1 cellular context compared by ENCODE assay signal in the genomic region with DNA sequence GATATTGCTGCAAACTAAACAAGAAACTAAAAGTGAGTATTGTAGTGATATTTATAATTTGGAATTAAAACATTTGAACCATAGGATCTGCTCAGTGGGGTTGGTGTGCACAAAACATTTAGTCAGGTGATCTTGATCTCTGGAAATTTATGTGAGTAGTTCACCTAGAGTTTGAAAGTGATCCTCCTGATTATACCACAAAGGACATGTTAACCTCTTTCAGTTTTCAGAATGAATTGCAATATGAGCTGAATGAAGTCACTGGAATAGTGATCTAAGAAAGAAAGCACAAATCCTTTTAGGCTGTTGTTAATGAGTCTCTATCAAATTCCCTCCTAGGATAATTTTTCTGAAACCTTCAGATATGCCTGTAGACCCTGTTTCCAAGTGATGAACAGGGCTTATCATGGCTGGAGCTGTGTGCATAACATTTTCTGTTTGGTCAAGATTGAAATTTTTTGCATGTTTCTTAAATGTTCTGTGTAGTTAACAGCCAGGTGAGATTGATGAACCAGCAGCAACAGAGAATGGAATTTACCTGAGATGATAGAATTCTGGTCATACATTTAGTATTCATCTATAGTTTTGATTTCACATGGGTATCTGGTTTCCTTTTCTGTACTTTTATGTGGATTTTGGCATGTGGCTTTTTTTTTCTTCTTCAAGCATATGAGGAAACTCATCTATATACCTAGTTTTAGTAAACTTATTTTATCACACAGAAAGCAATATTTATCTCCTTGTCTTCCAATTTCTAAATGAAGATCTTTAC.
TF ChIP-seq lines count a peak whose summit lies in the region.

No MANE protein-coding gene starts in this region.

TF ChIP-seq in GM12878, 131 proteins besides CTCF, POLR2A, EP300 and RAD21 (continued from another document and continues in another):
- TF ChIP-seq, protein P1, sequence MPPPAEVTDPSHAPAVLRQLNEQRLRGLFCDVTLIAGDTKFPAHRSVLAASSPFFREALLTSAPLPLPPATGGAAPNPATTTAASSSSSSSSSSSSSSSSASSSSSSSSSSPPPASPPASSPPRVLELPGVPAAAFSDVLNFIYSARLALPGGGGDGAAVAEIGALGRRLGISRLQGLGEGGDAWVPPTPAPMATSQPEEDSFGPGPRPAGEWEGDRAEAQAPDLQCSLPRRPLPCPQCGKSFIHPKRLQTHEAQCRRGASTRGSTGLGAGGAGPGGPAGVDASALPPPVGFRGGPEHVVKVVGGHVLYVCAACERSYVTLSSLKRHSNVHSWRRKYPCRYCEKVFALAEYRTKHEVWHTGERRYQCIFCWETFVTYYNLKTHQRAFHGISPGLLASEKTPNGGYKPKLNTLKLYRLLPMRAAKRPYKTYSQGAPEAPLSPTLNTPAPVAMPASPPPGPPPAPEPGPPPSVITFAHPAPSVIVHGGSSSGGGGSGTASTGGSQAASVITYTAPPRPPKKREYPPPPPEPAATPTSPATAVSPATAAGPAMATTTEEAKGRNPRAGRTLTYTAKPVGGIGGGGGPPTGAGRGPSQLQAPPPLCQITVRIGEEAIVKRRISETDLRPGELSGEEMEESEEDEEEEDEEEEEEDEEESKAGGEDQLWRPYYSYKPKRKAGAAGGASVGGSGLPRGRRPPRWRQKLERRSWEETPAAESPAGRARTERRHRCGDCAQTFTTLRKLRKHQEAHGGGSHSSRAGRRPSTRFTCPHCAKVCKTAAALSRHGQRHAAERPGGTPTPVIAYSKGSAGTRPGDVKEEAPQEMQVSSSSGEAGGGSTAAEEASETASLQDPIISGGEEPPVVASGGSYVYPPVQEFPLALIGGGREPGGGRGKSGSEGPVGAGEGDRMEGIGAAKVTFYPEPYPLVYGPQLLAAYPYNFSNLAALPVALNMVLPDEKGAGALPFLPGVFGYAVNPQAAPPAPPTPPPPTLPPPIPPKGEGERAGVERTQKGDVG (CRISPR knock-in tag; IDR thresholded peaks at IDR 0.05), result no peak
- TF ChIP-seq ASH2L (IDR thresholded peaks at IDR 0.05; ENCODE audit: borderline replicate concordance, low read depth) (no peak), MTA2 (IDR thresholded peaks at IDR 0.05; ENCODE audit: low read depth) (peak; percentile 85), STAT1 (conservative IDR thresholded peaks at IDR 0.05) (no peak), RB1 (IDR thresholded peaks at IDR 0.05; ENCODE audit: borderline replicate concordance) (no peak), RELA (IDR thresholded peaks at IDR 0.05; ENCODE audit: borderline replicate concordance, partially characterized antibody) (no peak), MYB (IDR thresholded peaks at IDR 0.05; ENCODE audit: borderline replicate concordance, low read depth, low read length) (no peak), ZNF217 (IDR thresholded peaks at IDR 0.05) (no peak; the same call in 1 of the 2 replicates), MEF2A (IDR thresholded peaks at IDR 0.05; ENCODE audit: insufficient read depth, low read depth, low read length) (0 out of 2 replicates have a peak, but pooled peaks have one; percentile 14), ESRRA (IDR thresholded peaks at IDR 0.05; ENCODE audit: low read length) (no peak), BCL11A (IDR thresholded peaks at IDR 0.05; ENCODE audit: low read depth, low read length) (peak; percentile 65; the same call in 1 of the 2 replicates), SREBF2 (IDR thresholded peaks at IDR 0.05; ENCODE audit: low read length) (no peak), NFXL1 (IDR thresholded peaks at IDR 0.05; ENCODE audit: borderline replicate concordance) (no peak), BRCA1 (IDR thresholded peaks at IDR 0.05; ENCODE audit: low read depth, low read length) (no peak), HDAC2 (IDR thresholded peaks at IDR 0.05) (no peak), EED (IDR thresholded peaks at IDR 0.05; ENCODE audit: low read depth) (no peak), FOXM1 (IDR thresholded peaks at IDR 0.05; ENCODE audit: low read depth, low read length) (peak; percentile 72; the same call in 1 of the 2 replicates), MXI1 (IDR thresholded peaks at IDR 0.05; ENCODE audit: low read depth, low read length) (no peak), SP1 (IDR thresholded peaks at IDR 0.05; ENCODE audit: low read depth, low read length) (no peak), KAT2A (conservative IDR thresholded peaks at IDR 0.05; ENCODE audit: control insufficient read depth, low read depth, low read length) (no peak), SUPT20H (IDR thresholded peaks at IDR 0.05; ENCODE audit: borderline replicate concordance, control insufficient read depth, low read depth, low read length) (no peak), MAX (IDR thresholded peaks at IDR 0.05; ENCODE audit: low read depth, low read length) (no peak), BMI1 (IDR thresholded peaks at IDR 0.05; ENCODE audit: borderline replicate concordance) (no peak), POLR2AphosphoS2 (IDR thresholded peaks at IDR 0.05; ENCODE audit: low read depth, low read length) (no peak), TCF7 (IDR thresholded peaks at IDR 0.05; ENCODE audit: borderline replicate concordance) (no peak), SMAD5 (IDR thresholded peaks at IDR 0.05; ENCODE audit: low read depth) (no peak), ZNF207 (IDR thresholded peaks at IDR 0.05; ENCODE audit: borderline replicate concordance) (no peak), GATAD2B (conservative IDR thresholded peaks at IDR 0.05; ENCODE audit: low read depth) (no peak), PBX3 (IDR thresholded peaks at IDR 0.05; ENCODE audit: insufficient replicate concordance, low read depth, low read length) (no peak), TCF12 (IDR thresholded peaks at IDR 0.05; ENCODE audit: low read depth, low read length) (no peak), BCL3 (IDR thresholded peaks at IDR 0.05; ENCODE audit: borderline replicate concordance, insufficient read depth, low read depth, low read length, poor library complexity, severe bottlenecking) (no peak), RBBP5 (conservative IDR thresholded peaks at IDR 0.05) (no peak), SPI1 (IDR thresholded peaks at IDR 0.05; ENCODE audit: borderline replicate concordance, insufficient read depth, low read depth, low read length) (no peak), ZNF622 (IDR thresholded peaks at IDR 0.05) (no peak), TAF1 (IDR thresholded peaks at IDR 0.05; ENCODE audit: borderline replicate concordance, low read depth, low read length) (no peak), KDM1A (IDR thresholded peaks at IDR 0.05; ENCODE audit: borderline replicate concordance) (no peak), YY1 (IDR thresholded peaks at IDR 0.05; ENCODE audit: low read depth, low read length) (no peak), TCF3 (IDR thresholded peaks at IDR 0.05; ENCODE audit: borderline replicate concordance, insufficient read depth, low read depth, low read length) (no peak), RELB (IDR thresholded peaks at IDR 0.05; ENCODE audit: low read depth) (peak; percentile 75), POU2F2 (IDR thresholded peaks at IDR 0.05; ENCODE audit: borderline replicate concordance, low read depth, low read length) (no peak), NRF1 (conservative IDR thresholded peaks at IDR 0.05; ENCODE audit: low read depth, low read length) (no peak), LARP7 (IDR thresholded peaks at IDR 0.05) (no peak), SIN3A (IDR thresholded peaks at IDR 0.05; ENCODE audit: low read depth, low read length) (no peak)
- TF ChIP-seq, protein P2, sequence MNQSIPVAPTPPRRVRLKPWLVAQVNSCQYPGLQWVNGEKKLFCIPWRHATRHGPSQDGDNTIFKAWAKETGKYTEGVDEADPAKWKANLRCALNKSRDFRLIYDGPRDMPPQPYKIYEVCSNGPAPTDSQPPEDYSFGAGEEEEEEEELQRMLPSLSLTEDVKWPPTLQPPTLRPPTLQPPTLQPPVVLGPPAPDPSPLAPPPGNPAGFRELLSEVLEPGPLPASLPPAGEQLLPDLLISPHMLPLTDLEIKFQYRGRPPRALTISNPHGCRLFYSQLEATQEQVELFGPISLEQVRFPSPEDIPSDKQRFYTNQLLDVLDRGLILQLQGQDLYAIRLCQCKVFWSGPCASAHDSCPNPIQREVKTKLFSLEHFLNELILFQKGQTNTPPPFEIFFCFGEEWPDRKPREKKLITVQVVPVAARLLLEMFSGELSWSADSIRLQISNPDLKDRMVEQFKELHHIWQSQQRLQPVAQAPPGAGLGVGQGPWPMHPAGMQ (IDR thresholded peaks at IDR 0.05; ENCODE audit: borderline replicate concordance), result no peak
- TF ChIP-seq, protein P3, sequence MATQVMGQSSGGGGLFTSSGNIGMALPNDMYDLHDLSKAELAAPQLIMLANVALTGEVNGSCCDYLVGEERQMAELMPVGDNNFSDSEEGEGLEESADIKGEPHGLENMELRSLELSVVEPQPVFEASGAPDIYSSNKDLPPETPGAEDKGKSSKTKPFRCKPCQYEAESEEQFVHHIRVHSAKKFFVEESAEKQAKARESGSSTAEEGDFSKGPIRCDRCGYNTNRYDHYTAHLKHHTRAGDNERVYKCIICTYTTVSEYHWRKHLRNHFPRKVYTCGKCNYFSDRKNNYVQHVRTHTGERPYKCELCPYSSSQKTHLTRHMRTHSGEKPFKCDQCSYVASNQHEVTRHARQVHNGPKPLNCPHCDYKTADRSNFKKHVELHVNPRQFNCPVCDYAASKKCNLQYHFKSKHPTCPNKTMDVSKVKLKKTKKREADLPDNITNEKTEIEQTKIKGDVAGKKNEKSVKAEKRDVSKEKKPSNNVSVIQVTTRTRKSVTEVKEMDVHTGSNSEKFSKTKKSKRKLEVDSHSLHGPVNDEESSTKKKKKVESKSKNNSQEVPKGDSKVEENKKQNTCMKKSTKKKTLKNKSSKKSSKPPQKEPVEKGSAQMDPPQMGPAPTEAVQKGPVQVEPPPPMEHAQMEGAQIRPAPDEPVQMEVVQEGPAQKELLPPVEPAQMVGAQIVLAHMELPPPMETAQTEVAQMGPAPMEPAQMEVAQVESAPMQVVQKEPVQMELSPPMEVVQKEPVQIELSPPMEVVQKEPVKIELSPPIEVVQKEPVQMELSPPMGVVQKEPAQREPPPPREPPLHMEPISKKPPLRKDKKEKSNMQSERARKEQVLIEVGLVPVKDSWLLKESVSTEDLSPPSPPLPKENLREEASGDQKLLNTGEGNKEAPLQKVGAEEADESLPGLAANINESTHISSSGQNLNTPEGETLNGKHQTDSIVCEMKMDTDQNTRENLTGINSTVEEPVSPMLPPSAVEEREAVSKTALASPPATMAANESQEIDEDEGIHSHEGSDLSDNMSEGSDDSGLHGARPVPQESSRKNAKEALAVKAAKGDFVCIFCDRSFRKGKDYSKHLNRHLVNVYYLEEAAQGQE (IDR thresholded peaks at IDR 0.05; ENCODE audit: low read depth, low read length), result no peak
- TF ChIP-seq, protein P4, sequence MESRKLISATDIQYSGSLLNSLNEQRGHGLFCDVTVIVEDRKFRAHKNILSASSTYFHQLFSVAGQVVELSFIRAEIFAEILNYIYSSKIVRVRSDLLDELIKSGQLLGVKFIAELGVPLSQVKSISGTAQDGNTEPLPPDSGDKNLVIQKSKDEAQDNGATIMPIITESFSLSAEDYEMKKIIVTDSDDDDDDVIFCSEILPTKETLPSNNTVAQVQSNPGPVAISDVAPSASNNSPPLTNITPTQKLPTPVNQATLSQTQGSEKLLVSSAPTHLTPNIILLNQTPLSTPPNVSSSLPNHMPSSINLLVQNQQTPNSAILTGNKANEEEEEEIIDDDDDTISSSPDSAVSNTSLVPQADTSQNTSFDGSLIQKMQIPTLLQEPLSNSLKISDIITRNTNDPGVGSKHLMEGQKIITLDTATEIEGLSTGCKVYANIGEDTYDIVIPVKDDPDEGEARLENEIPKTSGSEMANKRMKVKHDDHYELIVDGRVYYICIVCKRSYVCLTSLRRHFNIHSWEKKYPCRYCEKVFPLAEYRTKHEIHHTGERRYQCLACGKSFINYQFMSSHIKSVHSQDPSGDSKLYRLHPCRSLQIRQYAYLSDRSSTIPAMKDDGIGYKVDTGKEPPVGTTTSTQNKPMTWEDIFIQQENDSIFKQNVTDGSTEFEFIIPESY (IDR thresholded peaks at IDR 0.05), result no peak
